Comparison of ENCODE assay signal across 1 cellular context in the genomic region with DNA sequence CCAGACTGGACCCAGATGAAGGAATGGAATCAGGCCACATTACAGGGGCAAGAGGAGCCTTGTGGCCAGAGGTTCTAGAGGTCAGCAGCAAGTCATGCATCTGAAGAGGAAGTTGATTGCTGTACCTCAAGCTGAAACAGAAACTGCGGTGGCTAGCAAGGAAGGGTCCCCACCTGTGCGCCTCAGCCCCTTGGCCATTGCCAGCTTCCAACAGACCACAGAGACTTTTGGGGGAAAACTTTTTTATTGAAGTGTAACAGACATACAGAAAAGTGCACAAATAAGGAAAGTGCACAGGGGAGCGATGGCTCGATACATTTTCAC.
A peak's percentile ranks its signal among the peaks of the same experiment; 100 is the strongest.
TF ChIP-seq lines count a peak whose summit lies in the region.

No MANE protein-coding gene starts in this region.

TF ChIP-seq in K562, 482 proteins besides CTCF, POLR2A, EP300 and RAD21 (continued from another document):
- TF ChIP-seq CHAMP1 (IDR thresholded peaks at IDR 0.05) (no peak), SP1 (CRISPR knock-in tag; IDR thresholded peaks at IDR 0.05) (no peak), FUS (optimal IDR thresholded peaks at IDR 0.05; ENCODE audit: low read depth, low read length) (no peak), TCF7 (IDR thresholded peaks at IDR 0.05; ENCODE audit: borderline replicate concordance) (no peak), FOSL1 (tag; conservative IDR thresholded peaks at IDR 0.05) (no peak), NFRKB (IDR thresholded peaks at IDR 0.05; ENCODE audit: low read depth) (0 out of 2 replicates have a peak, but pooled peaks have one; percentile 31), MTF1 (CRISPR knock-in tag; IDR thresholded peaks at IDR 0.05; ENCODE audit: borderline replicate concordance) (no peak), MCM5 (IDR thresholded peaks at IDR 0.05; ENCODE audit: low read depth) (no peak), LEF1 (IDR thresholded peaks at IDR 0.05) (0 out of 2 replicates have a peak, but pooled peaks have one; percentile 41), TCF3 (CRISPR knock-in tag; IDR thresholded peaks at IDR 0.05) (0 out of 2 replicates have a peak, but pooled peaks have one; percentile 17), L3MBTL2 (IDR thresholded peaks at IDR 0.05) (peak; percentile 18; the same call in 1 of the 2 replicates), VEZF1 (CRISPR knock-in tag; IDR thresholded peaks at IDR 0.05) (no peak), XRCC4 (IDR thresholded peaks at IDR 0.05; ENCODE audit: extremely low read depth, insufficient read depth, insufficient read length) (no peak), ARID1B (IDR thresholded peaks at IDR 0.05) (no peak)
- TF ChIP-seq, protein P1, sequence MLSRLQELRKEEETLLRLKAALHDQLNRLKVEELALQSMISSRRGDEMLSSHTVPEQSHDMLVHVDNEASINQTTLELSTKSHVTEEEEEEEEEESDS (CRISPR knock-in tag; IDR thresholded peaks at IDR 0.05): no peak
- TF ChIP-seq, protein P2, sequence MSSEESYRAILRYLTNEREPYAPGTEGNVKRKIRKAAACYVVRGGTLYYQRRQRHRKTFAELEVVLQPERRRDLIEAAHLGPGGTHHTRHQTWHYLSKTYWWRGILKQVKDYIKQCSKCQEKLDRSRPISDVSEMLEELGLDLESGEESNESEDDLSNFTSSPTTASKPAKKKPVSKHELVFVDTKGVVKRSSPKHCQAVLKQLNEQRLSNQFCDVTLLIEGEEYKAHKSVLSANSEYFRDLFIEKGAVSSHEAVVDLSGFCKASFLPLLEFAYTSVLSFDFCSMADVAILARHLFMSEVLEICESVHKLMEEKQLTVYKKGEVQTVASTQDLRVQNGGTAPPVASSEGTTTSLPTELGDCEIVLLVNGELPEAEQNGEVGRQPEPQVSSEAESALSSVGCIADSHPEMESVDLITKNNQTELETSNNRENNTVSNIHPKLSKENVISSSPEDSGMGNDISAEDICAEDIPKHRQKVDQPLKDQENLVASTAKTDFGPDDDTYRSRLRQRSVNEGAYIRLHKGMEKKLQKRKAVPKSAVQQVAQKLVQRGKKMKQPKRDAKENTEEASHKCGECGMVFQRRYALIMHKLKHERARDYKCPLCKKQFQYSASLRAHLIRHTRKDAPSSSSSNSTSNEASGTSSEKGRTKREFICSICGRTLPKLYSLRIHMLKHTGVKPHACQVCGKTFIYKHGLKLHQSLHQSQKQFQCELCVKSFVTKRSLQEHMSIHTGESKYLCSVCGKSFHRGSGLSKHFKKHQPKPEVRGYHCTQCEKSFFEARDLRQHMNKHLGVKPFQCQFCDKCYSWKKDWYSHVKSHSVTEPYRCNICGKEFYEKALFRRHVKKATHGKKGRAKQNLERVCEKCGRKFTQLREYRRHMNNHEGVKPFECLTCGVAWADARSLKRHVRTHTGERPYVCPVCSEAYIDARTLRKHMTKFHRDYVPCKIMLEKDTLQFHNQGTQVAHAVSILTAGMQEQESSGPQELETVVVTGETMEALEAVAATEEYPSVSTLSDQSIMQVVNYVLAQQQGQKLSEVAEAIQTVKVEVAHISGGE (CRISPR knock-in tag; IDR thresholded peaks at IDR 0.05): peak in 1 of 3 experiments; percentile 20; a peak in 1 of 6 replicates
- TF ChIP-seq, protein P3, sequence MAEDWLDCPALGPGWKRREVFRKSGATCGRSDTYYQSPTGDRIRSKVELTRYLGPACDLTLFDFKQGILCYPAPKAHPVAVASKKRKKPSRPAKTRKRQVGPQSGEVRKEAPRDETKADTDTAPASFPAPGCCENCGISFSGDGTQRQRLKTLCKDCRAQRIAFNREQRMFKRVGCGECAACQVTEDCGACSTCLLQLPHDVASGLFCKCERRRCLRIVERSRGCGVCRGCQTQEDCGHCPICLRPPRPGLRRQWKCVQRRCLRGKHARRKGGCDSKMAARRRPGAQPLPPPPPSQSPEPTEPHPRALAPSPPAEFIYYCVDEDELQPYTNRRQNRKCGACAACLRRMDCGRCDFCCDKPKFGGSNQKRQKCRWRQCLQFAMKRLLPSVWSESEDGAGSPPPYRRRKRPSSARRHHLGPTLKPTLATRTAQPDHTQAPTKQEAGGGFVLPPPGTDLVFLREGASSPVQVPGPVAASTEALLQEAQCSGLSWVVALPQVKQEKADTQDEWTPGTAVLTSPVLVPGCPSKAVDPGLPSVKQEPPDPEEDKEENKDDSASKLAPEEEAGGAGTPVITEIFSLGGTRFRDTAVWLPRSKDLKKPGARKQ (CRISPR knock-in tag; IDR thresholded peaks at IDR 0.05): no peak
- TF ChIP-seq, protein P4, sequence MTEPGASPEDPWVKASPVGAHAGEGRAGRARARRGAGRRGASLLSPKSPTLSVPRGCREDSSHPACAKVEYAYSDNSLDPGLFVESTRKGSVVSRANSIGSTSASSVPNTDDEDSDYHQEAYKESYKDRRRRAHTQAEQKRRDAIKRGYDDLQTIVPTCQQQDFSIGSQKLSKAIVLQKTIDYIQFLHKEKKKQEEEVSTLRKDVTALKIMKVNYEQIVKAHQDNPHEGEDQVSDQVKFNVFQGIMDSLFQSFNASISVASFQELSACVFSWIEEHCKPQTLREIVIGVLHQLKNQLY (CRISPR knock-in tag; conservative IDR thresholded peaks at IDR 0.05): no peak
